In genomic region chr20:49629606-49630005, GRCh38 we compare ENCODE assay signal across 16 cellular contexts.
DNase-seq lines count a peak whose midpoint lies in the region; ATAC-seq and TF ChIP-seq lines count a peak whose summit lies in the region.
"Had no signal": no experiment of that assay in that cellular context is flagged by ENCODE, and none has a peak within 500 bp of the region (broad histone marks: within the 10 kb centered on the region; RNA-seq: fewer than 3 reads in every experiment).

No MANE protein-coding gene starts in this region.

- POLR2A ChIA-PET in HEK293 (lab: Yijun Ruan, JAX) (no interaction called here), WTC11 (lab: Charles Lee) (no interaction called here)

- H3K4me3 ChIP-seq in HEK293 (ENCODE audit: low read depth, low read length): no peak overlapping the region
- no peak overlapping the region for H3K4me3 ChIP-seq in OCI-LY1 (ENCODE audit: low read depth, low read length, poor library complexity, severe bottlenecking)

- no peak for ATAC-seq in WTC11
- no peak for ATAC-seq in sciatic nerve

- H3K36me3 Mint-ChIP-seq in WTC11: peaks cover 7% of the 10 kb centered on the region; the same call in 1 of the 2 replicates
- H3K36me3 Mint-ChIP-seq in progenitor cell of endocrine pancreas (ENCODE audit: insufficient read depth): peaks cover 6% of the 10 kb centered on the region

- CTCF ChIA-PET in HEK293 (lab: Yijun Ruan, JAX) (interaction anchor here (0.8 kb wide), 1 partner anchor 19 kb away, joined by 6 read pairs; no protein-coding TSS in a partner anchor), WTC11 (lab: Charles Lee) (interaction anchor here (1.5 to 2.0 kb wide), 2 partner anchors 21 to 88 kb away, joined by 4 to 10 read pairs; no protein-coding TSS in a partner anchor)

- H3F3A ChIP-seq in OCI-LY1 (ENCODE audit: insufficient read depth, low read length): peaks cover 14% of the 10 kb centered on the region

- H3K4me3 Mint-ChIP-seq in WTC11 (no peak overlapping the region), progenitor cell of endocrine pancreas (ENCODE audit: low read depth) (no peak overlapping the region)
- H3K4me3 Mint-ChIP-seq: CD4-positive, alpha-beta T cell; H9 had no signal

- H3K4me1 Mint-ChIP-seq in WTC11 (peaks cover 59% of the 10 kb centered on the region), progenitor cell of endocrine pancreas (ENCODE audit: low read depth) (peaks cover 10% of the 10 kb centered on the region)

- no peak for DNase-seq in WTC11 (ENCODE audit: low spot score)
- no peak for DNase-seq in progenitor cell of endocrine pancreas (ENCODE audit: low spot score, unreplicated experiment)
- no peak for DNase-seq in NCI-H2227 treated with DMSO at 0.1 percent for 48 hours (lab: John Stamatoyannopoulos, UW)
- DNase-seq in posterior vena cava (ENCODE audit: low spot score): no peak
- DNase-seq in sciatic nerve (ENCODE audit: low spot score): no peak
- no peak for DNase-seq in NCI-H1092 (lab: John Stamatoyannopoulos, UW)
- DNase-seq: ACHN; BE2C; Caco-2; CD4-positive, alpha-beta T cell; GDM1; H9 had no signal

- no peaks in the 10 kb centered on the region for H4K20me1 ChIP-seq in OCI-LY1 (ENCODE audit: insufficient read depth, low read length)

- no peak overlapping the region for H3K4me2 ChIP-seq in OCI-LY1 (ENCODE audit: low read length)

- H3K36me3 ChIP-seq in HEK293 (ENCODE audit: control insufficient read depth in 2 of 2, insufficient read depth in 1 of 2, low read length in 2 of 2): peaks cover 0 to 8% of the 10 kb centered on the region in 2 experiments; a peak in 2 of 3 replicates
- H3K36me3 ChIP-seq in OCI-LY1 (ENCODE audit: insufficient read depth, low read length): peaks cover 22% of the 10 kb centered on the region

- H3K9me2 ChIP-seq in OCI-LY1 (ENCODE audit: low read depth, low read length): no peaks in the 10 kb centered on the region

- intact Hi-C loops in posterior vena cava (cut with DNase I): no loop called here
- intact Hi-C loops in sciatic nerve (cut with DNase I): no loop called here

- H3K4me1 ChIP-seq in HEK293 (ENCODE audit: control insufficient read depth, insufficient read depth, low read length): peaks cover 3% of the 10 kb centered on the region; the same call in 1 of the 2 replicates
- peaks cover 85% of the 10 kb centered on the region for H3K4me1 ChIP-seq in OCI-LY1 (ENCODE audit: insufficient read depth, low read length, severe bottlenecking)
- H3K4me1 ChIP-seq: BE2C had no signal

- H3K27ac Mint-ChIP-seq in WTC11: peak overlapping the region; percentile 28; the same call in 1 of the 2 replicates
- peak overlapping the region; percentile 16 for H3K27ac Mint-ChIP-seq in progenitor cell of endocrine pancreas
- H3K27ac Mint-ChIP-seq: CD4-positive, alpha-beta T cell; H9 had no signal

- no peak overlapping the region for H2AFZ ChIP-seq in OCI-LY1 (ENCODE audit: low read length)

- peaks cover 3% of the 10 kb centered on the region; the same call in 1 of the 2 replicates for H3K9me3 Mint-ChIP-seq in WTC11
- H3K9me3 Mint-ChIP-seq in progenitor cell of endocrine pancreas (ENCODE audit: low read depth): peaks cover 4% of the 10 kb centered on the region
- H3K9me3 Mint-ChIP-seq: H9 had no signal

- H3K9ac ChIP-seq in OCI-LY1 (ENCODE audit: low read length): no peak overlapping the region
- H3K9ac ChIP-seq: KMS-11 had no signal

- H3K27ac ChIP-seq in HEK293 (ENCODE audit: extremely low read depth, low read depth, low read length) (no peak overlapping the region), OCI-LY1 (ENCODE audit: low read depth, low read length, poor library complexity, severe bottlenecking) (peak overlapping the region; percentile 97)
- H3K27ac ChIP-seq: C4-2B, KMS-11 had no signal

- H3K79me2 ChIP-seq in OCI-LY1 (ENCODE audit: insufficient read depth, low read length): no peaks in the 10 kb centered on the region

- H3K27me3 Mint-ChIP-seq in WTC11 (ENCODE audit: low read depth): no peaks in the 10 kb centered on the region
- no peaks in the 10 kb centered on the region for H3K27me3 Mint-ChIP-seq in progenitor cell of endocrine pancreas

- no peak for TF ChIP-seq CTCF in HEK293 (tag by site-specific recombination; IDR thresholded peaks at IDR 0.05)
- no peak for TF ChIP-seq CTCF in OCI-LY1 (IDR thresholded peaks at IDR 0.05; ENCODE audit: low read length)
- no peak for TF ChIP-seq CTCF in WTC11 (IDR thresholded peaks at IDR 0.05)
- no peak for TF ChIP-seq CTCF in progenitor cell of endocrine pancreas (IDR thresholded peaks at IDR 0.05; ENCODE audit: unreplicated experiment)

- H3K27me3 ChIP-seq in OCI-LY1 (ENCODE audit: insufficient read depth, low read length): no peaks in the 10 kb centered on the region
- H3K27me3 ChIP-seq: BE2C had no signal

- H3K9me3 ChIP-seq in HEK293 (ENCODE audit: control insufficient read depth, insufficient read depth, low read depth, low read length) (no peaks in the 10 kb centered on the region), OCI-LY1 (ENCODE audit: low read length) (peaks cover 7% of the 10 kb centered on the region)
- H3K9me3 ChIP-seq: BE2C had no signal

TF ChIP-seq in HEK293, 187 proteins besides CTCF, POLR2A, EP300 and RAD21:
- TF ChIP-seq ZNF654 (tag by site-specific recombination; IDR thresholded peaks at IDR 0.05; ENCODE audit: low read depth): no peak
- TF ChIP-seq ZNF24 (tag by site-specific recombination; IDR thresholded peaks at IDR 0.05): no peak
- TF ChIP-seq ZNF664 (tag by site-specific recombination; IDR thresholded peaks at IDR 0.05): peak; percentile 81

TF ChIP-seq in WTC11, 78 proteins besides CTCF, POLR2A, EP300 and RAD21:
- TF ChIP-seq ATF3 (CRISPR knock-in tag; conservative IDR thresholded peaks at IDR 0.05): no peak
